ENCODE assay signal across 8 cellular contexts in the genomic region with DNA sequence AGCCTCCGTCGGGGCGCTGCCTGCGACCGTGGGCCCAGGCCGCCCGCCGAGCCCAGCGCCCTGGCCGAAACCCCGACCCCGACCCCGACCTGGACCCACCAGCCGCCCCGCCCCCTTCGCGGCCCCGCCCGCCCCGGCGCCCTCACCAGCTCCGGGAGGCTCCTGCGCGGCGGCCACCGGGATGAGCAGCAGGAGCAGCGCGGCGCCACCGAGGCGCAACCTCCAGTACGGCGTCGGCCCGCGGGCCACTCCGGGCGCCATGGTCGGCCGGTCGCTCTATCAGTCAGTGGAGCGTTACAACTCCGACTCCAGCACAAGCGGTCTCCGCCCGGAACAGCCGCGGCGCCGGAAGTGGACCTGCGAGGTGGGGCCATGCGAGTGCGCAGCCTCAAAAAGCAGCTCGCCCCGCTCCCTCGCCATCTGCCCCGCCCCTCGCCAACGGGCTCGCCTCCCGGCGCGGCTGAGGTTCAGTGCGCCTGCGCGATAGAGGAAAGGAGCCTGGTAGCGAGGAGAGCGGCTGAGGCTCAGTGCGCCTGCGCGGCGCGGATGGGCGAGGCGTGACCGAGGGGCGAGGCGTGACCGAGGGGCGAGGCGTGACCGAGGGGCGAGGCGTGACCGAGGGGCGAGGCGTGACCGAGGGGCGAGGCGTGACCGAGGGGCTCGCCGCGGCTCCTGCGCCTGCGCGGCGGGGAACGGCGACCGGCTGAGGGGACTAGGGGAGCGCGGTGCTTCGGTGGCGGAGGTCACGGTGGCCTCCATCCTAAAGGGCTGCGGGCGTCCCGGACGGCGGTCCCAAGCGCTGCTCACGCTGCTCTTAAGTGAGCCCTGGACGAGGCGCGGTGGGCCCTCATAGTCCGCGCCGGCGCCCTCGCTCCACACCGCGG. TPM values are rescaled to one million over a fixed set of nuclear protein-coding genes. Genes with fewer than 3 reads are reported as not detected.
DNase-seq lines count a peak whose midpoint lies in the region; ATAC-seq and TF ChIP-seq lines count a peak whose summit lies in the region.

A gene with protein sequence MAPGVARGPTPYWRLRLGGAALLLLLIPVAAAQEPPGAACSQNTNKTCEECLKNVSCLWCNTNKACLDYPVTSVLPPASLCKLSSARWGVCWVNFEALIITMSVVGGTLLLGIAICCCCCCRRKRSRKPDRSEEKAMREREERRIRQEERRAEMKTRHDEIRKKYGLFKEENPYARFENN (minus strand): TSS at position 335 of the 884 bp plus-strand sequence. CDS start 74 bp downstream, at position 261.

- H3K36me3 Mint-ChIP-seq in T-helper 17 cell (ENCODE audit: low read depth) (no peaks in the 10 kb centered on the region), progenitor cell of endocrine pancreas (ENCODE audit: insufficient read depth) (no peaks in the 10 kb centered on the region)

- H3K9me3 ChIP-seq in T-helper 17 cell (ENCODE audit: control insufficient read depth, low read length, poor library complexity, severe bottlenecking) (no peaks in the 10 kb centered on the region), left ventricle myocardium inferior (replicated peaks) (no peaks in the 10 kb centered on the region), upper lobe of right lung (no peaks in the 10 kb centered on the region)

- DNase-seq in NCI-H187 (lab: John Stamatoyannopoulos, UW): peak; percentile 93 to 98
- peak; percentile 99 to 100 (median 99) for DNase-seq in T-helper 17 cell
- peak; percentile 66 to 98 (median 92) for DNase-seq in amygdala (lab: John Stamatoyannopoulos, UW)
- peak; percentile 99 for DNase-seq in left ventricle myocardium inferior
- peak; percentile 99 for DNase-seq in progenitor cell of endocrine pancreas (ENCODE audit: low spot score, unreplicated experiment)
- peak; percentile 100 for DNase-seq in upper lobe of right lung

- ATAC-seq in GM18499 (IDR thresholded peaks at IDR 0.05; ENCODE audit: insufficient read depth, unreplicated experiment) (peak; percentile 42), HG02938 (IDR thresholded peaks at IDR 0.05; ENCODE audit: unreplicated experiment) (peak; percentile 59), T-helper 17 cell (peak; percentile 79), upper lobe of right lung (peak; percentile 91)

- peaks cover 50% of the 10 kb centered on the region for H3K4me1 Mint-ChIP-seq in T-helper 17 cell
- peaks cover 33% of the 10 kb centered on the region for H3K4me1 Mint-ChIP-seq in progenitor cell of endocrine pancreas (ENCODE audit: low read depth)

- intact Hi-C loops in left ventricle myocardium inferior (cut with micrococcal nuclease): no loop called here
- intact Hi-C loops in upper lobe of right lung (cut with DNase I): no loop called here

- TF ChIP-seq CTCF in left ventricle myocardium inferior (IDR thresholded peaks at IDR 0.05; ENCODE audit: borderline replicate concordance) (no peak), progenitor cell of endocrine pancreas (IDR thresholded peaks at IDR 0.05; ENCODE audit: unreplicated experiment) (no peak), upper lobe of right lung (IDR thresholded peaks at IDR 0.05) (no peak)

- H3K27me3 Mint-ChIP-seq in T-helper 17 cell (no peaks in the 10 kb centered on the region), progenitor cell of endocrine pancreas (peaks cover 29% of the 10 kb centered on the region)

- peak within 1 kb of the TSS; percentile 85 for H3K4me3 ChIP-seq in left ventricle myocardium inferior
- H3K4me3 ChIP-seq in upper lobe of right lung: peak within 1 kb of the TSS; percentile 76

- no peaks in the 10 kb centered on the region for H3K9me3 Mint-ChIP-seq in progenitor cell of endocrine pancreas (ENCODE audit: low read depth)

- H3K27ac ChIP-seq in left ventricle myocardium inferior (replicated peaks): peak within 1 kb of the TSS; percentile 99
- H3K27ac ChIP-seq in upper lobe of right lung: peak within 1 kb of the TSS; percentile 97

- H3K27ac Mint-ChIP-seq in T-helper 17 cell (peak within 1 kb of the TSS; percentile 98), progenitor cell of endocrine pancreas (peak within 1 kb of the TSS; percentile 96)

- peak within 1 kb of the TSS; percentile 97 for H3K4me3 Mint-ChIP-seq in T-helper 17 cell
- H3K4me3 Mint-ChIP-seq in progenitor cell of endocrine pancreas (ENCODE audit: low read depth): peak within 1 kb of the TSS; percentile 93

- H3K27me3 ChIP-seq in left ventricle myocardium inferior (ENCODE audit: low read depth) (no peaks in the 10 kb centered on the region), upper lobe of right lung (no peaks in the 10 kb centered on the region)

- H3K36me3 ChIP-seq in left ventricle myocardium inferior (no peaks in the 10 kb centered on the region), upper lobe of right lung (no peaks in the 10 kb centered on the region)

- H3K4me1 ChIP-seq in left ventricle myocardium inferior (peaks cover 71% of the 10 kb centered on the region), upper lobe of right lung (peaks cover 41% of the 10 kb centered on the region)

RNA-seq across cellular contexts. Expression of the gene that starts here (rescaled TPM):
- total RNA-seq in T-helper 17 cell: 100 to 1,000 TPM in 1 of 2 donors, 10 to 100 TPM in 1; 98.4 to 123 TPM
- 171 TPM for total RNA-seq in left ventricle myocardium inferior
- 221 and 226 TPM in 2 replicates for total RNA-seq in progenitor cell of endocrine pancreas
- total RNA-seq in upper lobe of right lung: 244 TPM

Comparison
In these comparisons a context has a peak if more than half of its experiments do, and no peak if none do; other contexts are left out.
1. Peak in every context shown above with its lines: DNase-seq, ATAC-seq, H3K4me3 ChIP-seq and H3K27ac ChIP-seq.